In the genomic region with DNA sequence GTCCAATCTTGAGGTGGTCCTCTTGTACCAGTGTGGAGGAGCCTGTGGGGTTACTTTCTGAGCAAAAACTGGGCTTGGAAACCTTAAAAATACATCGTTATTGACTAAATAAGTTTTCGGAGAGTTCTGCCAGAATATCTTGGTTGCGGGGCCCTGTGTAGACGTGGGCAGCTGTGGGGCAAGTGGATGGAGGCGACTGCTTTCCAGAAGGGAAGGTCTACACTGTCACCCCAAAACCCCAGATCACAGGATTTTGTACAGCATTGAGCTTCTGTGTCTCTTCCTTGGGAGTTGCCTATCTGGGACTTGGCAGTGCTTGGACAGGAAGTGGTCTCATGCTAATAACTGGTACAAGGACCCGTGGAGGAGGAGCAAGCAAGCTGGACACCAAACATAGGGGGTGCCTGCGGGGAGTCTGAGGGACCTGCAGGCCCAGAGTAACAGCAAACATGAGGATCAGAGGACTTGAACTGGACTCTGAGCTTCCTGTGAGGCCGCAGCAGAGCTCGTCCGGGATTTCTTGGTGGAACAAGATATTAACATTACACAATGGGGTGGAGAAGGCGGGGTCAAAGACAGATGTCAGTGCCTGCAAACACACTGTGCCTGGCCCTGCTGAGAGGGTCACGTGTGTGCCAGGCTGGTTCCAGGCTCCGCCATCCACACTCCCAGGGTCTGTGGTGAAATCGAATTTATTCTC, we compare ENCODE assay signal across 1 cellular context.
TF ChIP-seq lines count a peak whose summit lies in the region.

No MANE protein-coding gene starts in this region.

TF ChIP-seq in HepG2, 621 proteins besides CTCF, POLR2A, EP300 and RAD21 (continued from another document and continues in another):
- TF ChIP-seq, protein P1, sequence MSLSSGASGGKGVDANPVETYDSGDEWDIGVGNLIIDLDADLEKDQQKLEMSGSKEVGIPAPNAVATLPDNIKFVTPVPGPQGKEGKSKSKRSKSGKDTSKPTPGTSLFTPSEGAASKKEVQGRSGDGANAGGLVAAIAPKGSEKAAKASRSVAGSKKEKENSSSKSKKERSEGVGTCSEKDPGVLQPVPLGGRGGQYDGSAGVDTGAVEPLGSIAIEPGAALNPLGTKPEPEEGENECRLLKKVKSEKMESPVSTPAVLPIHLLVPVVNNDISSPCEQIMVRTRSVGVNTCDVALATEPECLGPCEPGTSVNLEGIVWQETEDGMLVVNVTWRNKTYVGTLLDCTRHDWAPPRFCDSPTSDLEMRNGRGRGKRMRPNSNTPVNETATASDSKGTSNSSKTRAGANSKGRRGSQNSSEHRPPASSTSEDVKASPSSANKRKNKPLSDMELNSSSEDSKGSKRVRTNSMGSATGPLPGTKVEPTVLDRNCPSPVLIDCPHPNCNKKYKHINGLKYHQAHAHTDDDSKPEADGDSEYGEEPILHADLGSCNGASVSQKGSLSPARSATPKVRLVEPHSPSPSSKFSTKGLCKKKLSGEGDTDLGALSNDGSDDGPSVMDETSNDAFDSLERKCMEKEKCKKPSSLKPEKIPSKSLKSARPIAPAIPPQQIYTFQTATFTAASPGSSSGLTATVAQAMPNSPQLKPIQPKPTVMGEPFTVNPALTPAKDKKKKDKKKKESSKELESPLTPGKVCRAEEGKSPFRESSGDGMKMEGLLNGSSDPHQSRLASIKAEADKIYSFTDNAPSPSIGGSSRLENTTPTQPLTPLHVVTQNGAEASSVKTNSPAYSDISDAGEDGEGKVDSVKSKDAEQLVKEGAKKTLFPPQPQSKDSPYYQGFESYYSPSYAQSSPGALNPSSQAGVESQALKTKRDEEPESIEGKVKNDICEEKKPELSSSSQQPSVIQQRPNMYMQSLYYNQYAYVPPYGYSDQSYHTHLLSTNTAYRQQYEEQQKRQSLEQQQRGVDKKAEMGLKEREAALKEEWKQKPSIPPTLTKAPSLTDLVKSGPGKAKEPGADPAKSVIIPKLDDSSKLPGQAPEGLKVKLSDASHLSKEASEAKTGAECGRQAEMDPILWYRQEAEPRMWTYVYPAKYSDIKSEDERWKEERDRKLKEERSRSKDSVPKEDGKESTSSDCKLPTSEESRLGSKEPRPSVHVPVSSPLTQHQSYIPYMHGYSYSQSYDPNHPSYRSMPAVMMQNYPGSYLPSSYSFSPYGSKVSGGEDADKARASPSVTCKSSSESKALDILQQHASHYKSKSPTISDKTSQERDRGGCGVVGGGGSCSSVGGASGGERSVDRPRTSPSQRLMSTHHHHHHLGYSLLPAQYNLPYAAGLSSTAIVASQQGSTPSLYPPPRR (CRISPR knock-in tag; IDR thresholded peaks at IDR 0.05; ENCODE audit: borderline replicate concordance) = peak; percentile 90
- TF ChIP-seq, protein P2, sequence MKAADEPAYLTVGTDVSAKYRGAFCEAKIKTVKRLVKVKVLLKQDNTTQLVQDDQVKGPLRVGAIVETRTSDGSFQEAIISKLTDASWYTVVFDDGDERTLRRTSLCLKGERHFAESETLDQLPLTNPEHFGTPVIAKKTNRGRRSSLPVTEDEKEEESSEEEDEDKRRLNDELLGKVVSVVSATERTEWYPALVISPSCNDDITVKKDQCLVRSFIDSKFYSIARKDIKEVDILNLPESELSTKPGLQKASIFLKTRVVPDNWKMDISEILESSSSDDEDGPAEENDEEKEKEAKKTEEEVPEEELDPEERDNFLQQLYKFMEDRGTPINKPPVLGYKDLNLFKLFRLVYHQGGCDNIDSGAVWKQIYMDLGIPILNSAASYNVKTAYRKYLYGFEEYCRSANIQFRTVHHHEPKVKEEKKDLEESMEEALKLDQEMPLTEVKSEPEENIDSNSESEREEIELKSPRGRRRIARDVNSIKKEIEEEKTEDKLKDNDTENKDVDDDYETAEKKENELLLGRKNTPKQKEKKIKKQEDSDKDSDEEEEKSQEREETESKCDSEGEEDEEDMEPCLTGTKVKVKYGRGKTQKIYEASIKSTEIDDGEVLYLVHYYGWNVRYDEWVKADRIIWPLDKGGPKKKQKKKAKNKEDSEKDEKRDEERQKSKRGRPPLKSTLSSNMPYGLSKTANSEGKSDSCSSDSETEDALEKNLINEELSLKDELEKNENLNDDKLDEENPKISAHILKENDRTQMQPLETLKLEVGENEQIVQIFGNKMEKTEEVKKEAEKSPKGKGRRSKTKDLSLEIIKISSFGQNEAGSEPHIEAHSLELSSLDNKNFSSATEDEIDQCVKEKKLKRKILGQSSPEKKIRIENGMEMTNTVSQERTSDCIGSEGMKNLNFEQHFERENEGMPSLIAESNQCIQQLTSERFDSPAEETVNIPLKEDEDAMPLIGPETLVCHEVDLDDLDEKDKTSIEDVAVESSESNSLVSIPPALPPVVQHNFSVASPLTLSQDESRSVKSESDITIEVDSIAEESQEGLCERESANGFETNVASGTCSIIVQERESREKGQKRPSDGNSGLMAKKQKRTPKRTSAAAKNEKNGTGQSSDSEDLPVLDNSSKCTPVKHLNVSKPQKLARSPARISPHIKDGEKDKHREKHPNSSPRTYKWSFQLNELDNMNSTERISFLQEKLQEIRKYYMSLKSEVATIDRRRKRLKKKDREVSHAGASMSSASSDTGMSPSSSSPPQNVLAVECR (CRISPR knock-in tag; IDR thresholded peaks at IDR 0.05; ENCODE audit: borderline replicate concordance) = peak; percentile 78; the same call in 1 of the 2 replicates
- peak; percentile 92 for TF ChIP-seq ELF3 (CRISPR knock-in tag; IDR thresholded peaks at IDR 0.05)
- peak; percentile 63; the same call in 1 of the 2 replicates for TF ChIP-seq ZNF552 (CRISPR knock-in tag; IDR thresholded peaks at IDR 0.05; ENCODE audit: borderline replicate concordance)
- peak; percentile 92 for TF ChIP-seq ZNF12 (CRISPR knock-in tag; IDR thresholded peaks at IDR 0.05)
- TF ChIP-seq RAD51 (IDR thresholded peaks at IDR 0.05; ENCODE audit: borderline replicate concordance) = peak; percentile 52; the same call in 1 of the 2 replicates
- TF ChIP-seq ZNF841 (CRISPR knock-in tag; IDR thresholded peaks at IDR 0.05; ENCODE audit: borderline replicate concordance) = no peak
- TF ChIP-seq ARID2 (CRISPR knock-in tag; IDR thresholded peaks at IDR 0.05; ENCODE audit: borderline replicate concordance) = no peak
- TF ChIP-seq, protein P3, sequence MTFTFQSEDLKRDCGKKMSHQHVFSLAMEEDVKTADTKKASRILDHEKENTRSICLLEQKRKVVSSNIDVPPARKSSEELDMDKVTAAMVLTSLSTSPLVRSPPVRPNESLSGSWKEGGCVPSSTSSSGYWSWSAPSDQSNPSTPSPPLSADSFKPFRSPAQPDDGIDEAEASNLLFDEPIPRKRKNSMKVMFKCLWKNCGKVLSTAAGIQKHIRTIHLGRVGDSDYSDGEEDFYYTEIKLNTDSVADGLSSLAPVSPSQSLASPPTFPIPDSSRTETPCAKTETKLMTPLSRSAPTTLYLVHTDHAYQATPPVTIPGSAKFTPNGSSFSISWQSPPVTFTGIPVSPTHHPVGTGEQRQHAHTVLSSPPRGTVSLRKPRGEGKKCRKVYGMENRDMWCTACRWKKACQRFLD (CRISPR knock-in tag; IDR thresholded peaks at IDR 0.05; ENCODE audit: borderline replicate concordance) = no peak
- peak; percentile 61; the same call in 1 of the 2 replicates for TF ChIP-seq ZNF3 (CRISPR knock-in tag; IDR thresholded peaks at IDR 0.05)
- TF ChIP-seq, protein P4, sequence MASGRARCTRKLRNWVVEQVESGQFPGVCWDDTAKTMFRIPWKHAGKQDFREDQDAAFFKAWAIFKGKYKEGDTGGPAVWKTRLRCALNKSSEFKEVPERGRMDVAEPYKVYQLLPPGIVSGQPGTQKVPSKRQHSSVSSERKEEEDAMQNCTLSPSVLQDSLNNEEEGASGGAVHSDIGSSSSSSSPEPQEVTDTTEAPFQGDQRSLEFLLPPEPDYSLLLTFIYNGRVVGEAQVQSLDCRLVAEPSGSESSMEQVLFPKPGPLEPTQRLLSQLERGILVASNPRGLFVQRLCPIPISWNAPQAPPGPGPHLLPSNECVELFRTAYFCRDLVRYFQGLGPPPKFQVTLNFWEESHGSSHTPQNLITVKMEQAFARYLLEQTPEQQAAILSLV (CRISPR knock-in tag; IDR thresholded peaks at IDR 0.05; ENCODE audit: borderline replicate concordance) = 0 out of 2 replicates have a peak, but pooled peaks have one; percentile 47
- TF ChIP-seq ZNF572 (CRISPR knock-in tag; IDR thresholded peaks at IDR 0.05) = no peak
- TF ChIP-seq SETDB1 (CRISPR knock-in tag; IDR thresholded peaks at IDR 0.05; ENCODE audit: borderline replicate concordance) = 0 out of 2 replicates have a peak, but pooled peaks have one; percentile 70
- no peak for TF ChIP-seq TEAD2 (CRISPR knock-in tag; IDR thresholded peaks at IDR 0.05)
- TF ChIP-seq, protein P5, sequence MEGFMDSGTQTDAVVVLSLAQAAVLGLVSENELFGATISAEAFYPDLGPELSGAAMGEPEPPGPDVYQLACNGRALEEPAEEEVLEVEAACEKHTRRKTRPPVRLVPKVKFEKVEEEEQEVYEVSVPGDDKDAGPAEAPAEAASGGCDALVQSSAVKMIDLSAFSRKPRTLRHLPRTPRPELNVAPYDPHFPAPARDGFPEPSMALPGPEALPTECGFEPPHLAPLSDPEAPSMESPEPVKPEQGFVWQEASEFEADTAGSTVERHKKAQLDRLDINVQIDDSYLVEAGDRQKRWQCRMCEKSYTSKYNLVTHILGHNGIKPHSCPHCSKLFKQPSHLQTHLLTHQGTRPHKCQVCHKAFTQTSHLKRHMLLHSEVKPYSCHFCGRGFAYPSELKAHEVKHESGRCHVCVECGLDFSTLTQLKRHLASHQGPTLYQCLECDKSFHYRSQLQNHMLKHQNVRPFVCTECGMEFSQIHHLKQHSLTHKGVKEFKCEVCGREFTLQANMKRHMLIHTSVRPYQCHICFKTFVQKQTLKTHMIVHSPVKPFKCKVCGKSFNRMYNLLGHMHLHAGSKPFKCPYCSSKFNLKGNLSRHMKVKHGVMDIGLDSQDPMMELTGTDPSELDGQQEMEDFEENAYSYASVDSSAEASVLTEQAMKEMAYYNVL (CRISPR knock-in tag; IDR thresholded peaks at IDR 0.05; ENCODE audit: borderline replicate concordance) = peak; percentile 71; the same call in 1 of the 2 replicates
- TF ChIP-seq RNF2 (conservative IDR thresholded peaks at IDR 0.05; ENCODE audit: low read depth) = no peak
- TF ChIP-seq, protein P6, sequence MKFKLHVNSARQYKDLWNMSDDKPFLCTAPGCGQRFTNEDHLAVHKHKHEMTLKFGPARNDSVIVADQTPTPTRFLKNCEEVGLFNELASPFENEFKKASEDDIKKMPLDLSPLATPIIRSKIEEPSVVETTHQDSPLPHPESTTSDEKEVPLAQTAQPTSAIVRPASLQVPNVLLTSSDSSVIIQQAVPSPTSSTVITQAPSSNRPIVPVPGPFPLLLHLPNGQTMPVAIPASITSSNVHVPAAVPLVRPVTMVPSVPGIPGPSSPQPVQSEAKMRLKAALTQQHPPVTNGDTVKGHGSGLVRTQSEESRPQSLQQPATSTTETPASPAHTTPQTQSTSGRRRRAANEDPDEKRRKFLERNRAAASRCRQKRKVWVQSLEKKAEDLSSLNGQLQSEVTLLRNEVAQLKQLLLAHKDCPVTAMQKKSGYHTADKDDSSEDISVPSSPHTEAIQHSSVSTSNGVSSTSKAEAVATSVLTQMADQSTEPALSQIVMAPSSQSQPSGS (CRISPR knock-in tag; IDR thresholded peaks at IDR 0.05) = peak; percentile 92
- TF ChIP-seq, protein P7, sequence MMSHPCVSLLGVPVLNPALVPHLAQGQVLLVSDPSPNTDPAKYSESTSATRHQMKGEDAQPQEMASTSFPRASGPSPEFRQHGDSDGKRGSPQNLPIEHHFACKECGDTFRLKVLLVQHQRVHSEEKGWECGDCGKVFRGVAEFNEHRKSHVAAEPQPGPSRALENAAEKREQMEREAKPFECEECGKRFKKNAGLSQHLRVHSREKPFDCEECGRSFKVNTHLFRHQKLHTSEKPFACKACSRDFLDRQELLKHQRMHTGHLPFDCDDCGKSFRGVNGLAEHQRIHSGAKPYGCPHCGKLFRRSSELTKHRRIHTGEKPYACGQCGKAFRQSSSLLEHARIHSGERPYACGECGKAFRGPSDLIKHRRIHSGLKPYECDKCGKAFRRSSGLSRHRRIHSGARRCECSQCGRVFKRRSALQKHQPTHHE (CRISPR knock-in tag; IDR thresholded peaks at IDR 0.05; ENCODE audit: borderline replicate concordance) = no peak
- peak; percentile 90; the same call in 1 of the 2 replicates for TF ChIP-seq CBX5 (CRISPR knock-in tag; IDR thresholded peaks at IDR 0.05; ENCODE audit: borderline replicate concordance)
- no peak for TF ChIP-seq PHB2 (IDR thresholded peaks at IDR 0.05; ENCODE audit: partially characterized antibody)
- TF ChIP-seq U2AF2 (IDR thresholded peaks at IDR 0.05; ENCODE audit: low read depth, low read length) = no peak
- TF ChIP-seq MED8 (CRISPR knock-in tag; IDR thresholded peaks at IDR 0.05; ENCODE audit: insufficient replicate concordance) = peak; percentile 68
- TF ChIP-seq GATAD2A (CRISPR knock-in tag; IDR thresholded peaks at IDR 0.05) = peak; percentile 99
- peak; percentile 88; the same call in 1 of the 2 replicates for TF ChIP-seq ZFP1 (CRISPR knock-in tag; IDR thresholded peaks at IDR 0.05)
- TF ChIP-seq KDM6A (CRISPR knock-in tag; IDR thresholded peaks at IDR 0.05; ENCODE audit: low read depth) = peak; percentile 98
- TF ChIP-seq FOXO1 (CRISPR knock-in tag; IDR thresholded peaks at IDR 0.05) = peak; percentile 93
- TF ChIP-seq SIN3B (IDR thresholded peaks at IDR 0.05; ENCODE audit: low read length) = no peak
- TF ChIP-seq, protein P8, sequence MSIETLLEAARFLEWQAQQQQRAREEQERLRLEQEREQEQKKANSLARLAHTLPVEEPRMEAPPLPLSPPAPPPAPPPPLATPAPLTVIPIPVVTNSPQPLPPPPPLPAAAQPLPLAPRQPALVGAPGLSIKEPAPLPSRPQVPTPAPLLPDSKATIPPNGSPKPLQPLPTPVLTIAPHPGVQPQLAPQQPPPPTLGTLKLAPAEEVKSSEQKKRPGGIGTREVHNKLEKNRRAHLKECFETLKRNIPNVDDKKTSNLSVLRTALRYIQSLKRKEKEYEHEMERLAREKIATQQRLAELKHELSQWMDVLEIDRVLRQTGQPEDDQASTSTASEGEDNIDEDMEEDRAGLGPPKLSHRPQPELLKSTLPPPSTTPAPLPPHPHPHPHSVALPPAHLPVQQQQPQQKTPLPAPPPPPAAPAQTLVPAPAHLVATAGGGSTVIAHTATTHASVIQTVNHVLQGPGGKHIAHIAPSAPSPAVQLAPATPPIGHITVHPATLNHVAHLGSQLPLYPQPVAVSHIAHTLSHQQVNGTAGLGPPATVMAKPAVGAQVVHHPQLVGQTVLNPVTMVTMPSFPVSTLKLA (IDR thresholded peaks at IDR 0.05) = no peak
